Comparison of ENCODE assay signal across 8 cellular contexts in the genomic region with DNA sequence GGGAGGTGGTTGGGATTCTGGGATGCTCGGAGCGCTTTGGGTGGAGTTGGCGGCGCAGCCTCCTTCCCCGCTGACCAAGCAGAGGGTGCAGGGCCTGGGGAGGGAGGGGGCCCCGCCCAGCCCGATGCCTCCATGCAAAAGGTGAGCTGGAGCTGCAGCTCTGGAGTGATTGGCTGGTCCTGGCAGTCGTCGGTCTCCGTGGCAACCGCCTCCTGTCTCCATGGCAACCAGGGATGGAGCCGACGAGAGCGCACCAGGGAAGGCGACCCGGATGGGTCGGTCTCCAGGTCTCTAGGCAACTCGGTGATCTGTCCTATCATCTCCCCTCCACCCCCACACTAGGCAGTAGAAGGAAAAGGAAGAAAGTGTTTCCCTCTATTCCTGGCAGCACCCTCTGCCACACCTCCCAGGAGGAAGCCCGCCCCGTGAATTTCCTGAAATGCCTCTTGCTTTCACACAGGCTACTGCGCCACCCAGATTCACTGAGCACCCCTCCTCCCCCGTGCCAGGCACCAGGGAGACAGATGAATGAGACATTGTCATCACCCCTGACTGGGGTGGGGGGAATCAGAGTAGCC. TPM values are rescaled to one million over a fixed set of nuclear protein-coding genes. Genes with fewer than 3 reads are reported as not detected.
DNase-seq lines count a peak whose midpoint lies in the region; ATAC-seq and TF ChIP-seq lines count a peak whose summit lies in the region.

No MANE protein-coding gene starts in this region.

- H3K27me3 ChIP-seq in Caco-2 (replicated peaks; ENCODE audit: control insufficient read depth, insufficient read depth, low read length): no peaks in the 10 kb centered on the region

- no TSS peak for BruUV-seq in Caco-2 (replicated peaks; lab: Mats Ljungman, UMichigan)

- peak overlapping the region; percentile 63 for H3K4me3 Mint-ChIP-seq in Caco-2 (ENCODE audit: unreplicated experiment)

- H3K36me3 ChIP-seq in Caco-2 (ENCODE audit: control insufficient read depth, insufficient read depth, low read length): no peaks in the 10 kb centered on the region

- POLR2A ChIA-PET in Caco-2 (lab: Charles Lee): no interaction called here

- CTCF ChIA-PET in Caco-2 (lab: Charles Lee): no interaction called here

- H3K4me1 Mint-ChIP-seq in Caco-2 (ENCODE audit: low read depth, unreplicated experiment): peaks cover 8% of the 10 kb centered on the region

- no peaks in the 10 kb centered on the region for H3K27me3 Mint-ChIP-seq in Caco-2 (ENCODE audit: insufficient read depth, unreplicated experiment)

- H3K36me3 Mint-ChIP-seq in Caco-2 (ENCODE audit: insufficient read depth, unreplicated experiment): peaks cover 6% of the 10 kb centered on the region

- peak; percentile 23 to 46 for ATAC-seq in activated CD4-positive, CD25-positive, alpha-beta regulatory T cell treated with anti-CD3 and anti-CD28 coated beads, Interleukin-2, amount 50 U/mL, for 24 hours

- H3K9me3 ChIP-seq in Caco-2 (no peaks in the 10 kb centered on the region), iPS-18c (ENCODE audit: control insufficient read depth, insufficient read depth, low read length) (no peaks in the 10 kb centered on the region)

- H3K9me3 Mint-ChIP-seq in Caco-2 (ENCODE audit: unreplicated experiment): peaks cover 9% of the 10 kb centered on the region

- TF ChIP-seq CTCF in Caco-2 (IDR thresholded peaks at IDR 0.05; ENCODE audit: insufficient read depth in 1 of 2, low read depth in 1 of 2, low read length in 1 of 2, severe bottlenecking in 1 of 2, unreplicated experiment in 1 of 2) (no peak), cardiac fibroblast (IDR thresholded peaks at IDR 0.05; ENCODE audit: low read depth, low read length) (no peak)

- intact Hi-C loops in Caco-2 (cut with micrococcal nuclease; ENCODE audit: unreplicated experiment): no loop called here

- H3K4me3 ChIP-seq in Caco-2 (ENCODE audit: low read depth, low read length) (peak overlapping the region; percentile 55), cardiac fibroblast (replicated peaks in 1 of 2; ENCODE audit: low read depth in 2 of 2, low read length in 2 of 2) (peak overlapping the region; percentile 51 to 61), iPS-18c (ENCODE audit: insufficient read depth, low read depth, low read length) (peak overlapping the region; percentile 57), skeletal muscle cell (ENCODE audit: low read depth, low read length) (peak overlapping the region; percentile 64)

- H3K4me1 ChIP-seq in Caco-2: no peaks in the 10 kb centered on the region

- DNase-seq in Caco-2 (peak; percentile 79 to 84), NCI-H1417 (lab: John Stamatoyannopoulos, UW) (peak; percentile 80 to 100 (median 100)), cardiac fibroblast (ENCODE audit: low read depth in 2 of 2) (peak; percentile 45 to 54), skeletal muscle cell (ENCODE audit: low read depth) (no peak), KG1 (lab: John Stamatoyannopoulos, UW) (no peak), RKO (ENCODE audit: low spot score) (no peak)

- H3K27ac Mint-ChIP-seq in Caco-2 (ENCODE audit: unreplicated experiment): no peak overlapping the region

RNA-seq across cellular contexts. Expression of gene NACAD, which starts 0.6 kb away (rescaled TPM):
- total RNA-seq in Caco-2 (2022): 1.0 and 1.1 TPM in 2 replicates

RNA-seq across cellular contexts. Expression of gene TBRG4, which starts 22.1 kb away (rescaled TPM):
- total RNA-seq in Caco-2 (2022): 116 and 126 TPM in 2 replicates

Comparison
In these comparisons a context has a peak if more than half of its experiments do, and no peak if none do; other contexts are left out.
1. DNase-seq: peak in Caco-2 (2 of 2), NCI-H1417 (3 of 3) and cardiac fibroblast (2 of 2); none in skeletal muscle cell (single experiment), KG1 (single experiment) and RKO (single experiment).
2. Peak in every context shown above with its lines, with median percentiles within 50 percentile points of each other: H3K4me3 ChIP-seq.